In genomic region chr2:105377871-105378270, GRCh38 we compare ENCODE assay signal across 11 cellular contexts. TPM values are rescaled to one million over a fixed set of nuclear protein-coding genes. Genes with fewer than 3 reads are reported as not detected.
DNase-seq lines count a peak whose midpoint lies in the region; ATAC-seq, FAIRE-seq and TF ChIP-seq lines count a peak whose summit lies in the region.
"Had no signal": no experiment of that assay in that cellular context is flagged by ENCODE, and none has a peak within 500 bp of the region (broad histone marks: within the 10 kb centered on the region; RNA-seq: fewer than 3 reads in every experiment).

No MANE protein-coding gene starts in this region.

- POLR2A ChIA-PET in GM12878 (lab: Charles Lee): no interaction called here

- no peak overlapping the region for H3K9ac ChIP-seq in GM12878 (ENCODE audit: control insufficient read depth, insufficient read depth, low read length)

- no peak for FAIRE-seq in GM12878 (lab: Jason Lieb, UNC)
- FAIRE-seq in GM12892 (lab: Jason Lieb, UNC): no peak

- H3K79me2 ChIP-seq in GM12878 (ENCODE audit: control insufficient read depth, insufficient read depth, low read length): no peaks in the 10 kb centered on the region; the same call in none of the 2 replicates
- peaks cover 95% of the 10 kb centered on the region for H3K79me2 ChIP-seq in osteoblast (ENCODE audit: insufficient read depth, low read length)

- TF ChIP-seq CTCF in AG09319 (IDR thresholded peaks at IDR 0.05; ENCODE audit: low read depth, low read length): peak; percentile 1; the same call in 1 of the 2 replicates
- 0 out of 2 replicates have a peak, but pooled peaks have one; percentile 19 for TF ChIP-seq CTCF in LNCaP clone FGC (IDR thresholded peaks at IDR 0.05; ENCODE audit: control insufficient read depth, extremely low read depth, insufficient read depth)
- peak in 1 of 3 experiments; percentile 9; a peak in 1 of 6 replicates for TF ChIP-seq CTCF in GM12878 (IDR thresholded peaks at IDR 0.05 in 2 of 3, conservative IDR thresholded peaks at IDR 0.05 in 1 of 3; ENCODE audit: control insufficient read depth in 2 of 3, extremely low read depth in 1 of 3, insufficient read depth in 1 of 3, low read depth in 3 of 3, low read length in 3 of 3)
- TF ChIP-seq CTCF in osteoblast (IDR thresholded peaks at IDR 0.05; ENCODE audit: extremely low read depth, low read depth, low read length): no peak

- H3K9me3 ChIP-seq in GM12878 (replicated peaks; ENCODE audit: control insufficient read depth, insufficient read depth, low read length): no peaks in the 10 kb centered on the region
- no peaks in the 10 kb centered on the region for H3K9me3 ChIP-seq in osteoblast (ENCODE audit: low read depth, low read length)

- RAD21 ChIA-PET in GM12878 (lab: Charles Lee; ENCODE audit: unreplicated experiment): no interaction called here

- 33% methylated on average over 3 of the region's 3 CpGs for WGBS in GM12878 (ENCODE audit: insufficient coverage, insufficient replicate concordance, low lambda C conversion rate, missing lambda C conversion rate)

- TF ChIP-seq POLR2A in GM12878 (IDR thresholded peaks at IDR 0.05; ENCODE audit: low read depth, low read length) (no peak), GM12892 (IDR thresholded peaks at IDR 0.05; ENCODE audit: low read depth, low read length) (no peak)

- peak; percentile 24; the same call in 1 of the 2 replicates for TF ChIP-seq RAD21 in GM12878 (IDR thresholded peaks at IDR 0.05; ENCODE audit: insufficient read depth, low read depth, low read length)

- in situ Hi-C loops in GM12878 (cut with MboI): no loop called here

- H3K27ac ChIP-seq in GM12878 (ENCODE audit: control insufficient read depth, insufficient read depth) (no peak overlapping the region), osteoblast (ENCODE audit: low read depth, low read length) (peak overlapping the region; percentile 90)
- H3K27ac ChIP-seq: C4-2B had no signal

- TF ChIP-seq EP300 in GM12878 (IDR thresholded peaks at IDR 0.05; ENCODE audit: borderline replicate concordance in 1 of 2, control insufficient read depth in 1 of 2, low read depth in 2 of 2, low read length in 2 of 2): no peak

- H3K36me3 ChIP-seq in GM12878 (ENCODE audit: control insufficient read depth in 2 of 2, insufficient read depth in 2 of 2, low read length in 1 of 2) (no peaks in the 10 kb centered on the region), osteoblast (ENCODE audit: insufficient read depth, low read length) (peaks cover 98% of the 10 kb centered on the region)

- BruUV-seq in GM12878 (replicated peaks; lab: Mats Ljungman, UMichigan): no TSS peak

- no peaks in the 10 kb centered on the region for H3K27me3 ChIP-seq in GM12878 (replicated peaks in 1 of 2; ENCODE audit: control insufficient read depth in 2 of 2, insufficient read depth in 2 of 2, low read length in 1 of 2)
- no peaks in the 10 kb centered on the region for H3K27me3 ChIP-seq in osteoblast (ENCODE audit: insufficient read depth, low read length)

- SMC1A ChIA-PET in GM12878 (lab: Charles Lee; ENCODE audit: uncharacterized antibody, unreplicated experiment): no interaction called here

- no peak overlapping the region for H3K4me3 ChIP-seq in LNCaP clone FGC (ENCODE audit: low read depth, low read length)
- H3K4me3 ChIP-seq in GM12878: no peak overlapping the region
- H3K4me3 ChIP-seq in osteoblast (ENCODE audit: insufficient read depth, low read length): no peak overlapping the region

- peaks cover 12% of the 10 kb centered on the region for H3K4me1 ChIP-seq in GM12878 (ENCODE audit: control insufficient read depth, insufficient read depth, low read length)
- H3K4me1 ChIP-seq in osteoblast (ENCODE audit: insufficient read depth, low read length): peaks cover 99% of the 10 kb centered on the region

- H2AFZ ChIP-seq in GM12878 (ENCODE audit: control insufficient read depth, low read depth, low read length): no peak overlapping the region
- H2AFZ ChIP-seq in osteoblast (ENCODE audit: low read length): no peak overlapping the region

- CTCF ChIA-PET in GM12878 (lab: Yijun Ruan, JAX): interaction anchor here (1.2 kb wide), 1 partner anchor 33 kb away, joined by 3 read pairs; no protein-coding TSS in a partner anchor

- H3K4me2 ChIP-seq in GM12878 (ENCODE audit: control insufficient read depth, insufficient read depth): no peak overlapping the region
- H3K4me2 ChIP-seq in osteoblast (ENCODE audit: insufficient read depth, low read length): peak overlapping the region; percentile 20

- ATAC-seq in GM12878 (no peak), HG03565 (IDR thresholded peaks at IDR 0.05; ENCODE audit: unreplicated experiment) (no peak)
- ATAC-seq: activated CD4-positive, CD25-positive, alpha-beta regulatory T cell treated with anti-CD3 and anti-CD28 coated beads, Interleukin-2, amount 50 U/mL, for 24 hours; stimulated activated naive CD8-positive, alpha-beta T cell treated with anti-CD3 and anti-CD28 coated beads, Interleukin-15, Interleukin-2, amounts not matched to agents 100 U/mL and 50 U/mL, for 24 hours had no signal

- H4K20me1 ChIP-seq in GM12878 (ENCODE audit: control insufficient read depth, insufficient read depth): no peaks in the 10 kb centered on the region
- peaks cover 84% of the 10 kb centered on the region for H4K20me1 ChIP-seq in osteoblast (ENCODE audit: insufficient read depth, low read length)

- intact Hi-C loops in GM12878 (cut with micrococcal nuclease; ENCODE audit: unreplicated experiment): loop anchor here (10.0 kb wide), 1 partner anchor 367 kb away; the partner anchor contains the start of gene NCK2

- no peak for DNase-seq in AG09319 (ENCODE audit: extremely low read depth, low read depth)
- DNase-seq in LNCaP clone FGC (ENCODE audit: low read depth): no peak
- no peak for DNase-seq in GM12878 (ENCODE audit: low read depth, low spot score)
- no peak for DNase-seq in osteoblast (ENCODE audit: insufficient read length, low spot score, missing footprints)
- no peak for DNase-seq in GM12892 (ENCODE audit: insufficient read length)
- no peak for DNase-seq in DMS153 (lab: John Stamatoyannopoulos, UW)
- DNase-seq in T-helper 9 cell: no peak
- DNase-seq: stimulated activated naive CD8-positive, alpha-beta T cell treated with anti-CD3 and anti-CD28 coated beads, Interleukin-15, Interleukin-2, amounts not matched to agents 100 U/mL and 50 U/mL, for 24 hours had no signal

RNA-seq across cellular contexts. Expression of gene FHL2, which starts 21.0 kb away (rescaled TPM):
- 0.20 and 0.54 TPM in 2 replicates for total RNA-seq in GM12878 (2013; cell fraction: nucleolus; rRNA removed)
- 3.9 and 4.3 TPM in 2 replicates for total RNA-seq in GM12878 (2014; rRNA removed)
- total RNA-seq in GM12878 (2014; rRNA removed; fragmentation: Illumina TruSeq; extraction: Trizol): 2.2 and 2.3 TPM in 2 replicates
- 2.2 and 3.0 TPM in 2 replicates for total RNA-seq in GM12878 (2021)
- 1.9 TPM for polyA plus RNA-seq in GM12878 (2011; ENCODE audit: low read depth)
- polyA plus RNA-seq in GM12878 (2011; rRNA removed): 4.8 and 5.2 TPM in 2 replicates
- 5.7 and 6.9 TPM in 2 replicates for polyA plus RNA-seq in GM12878 (2011; cell fraction: cytosol; rRNA removed)
- polyA plus RNA-seq in GM12878 (2011; cell fraction: nucleus; rRNA removed): 2.5 and 2.6 TPM in 2 replicates
- 2.0 and 2.3 TPM in 2 replicates for polyA plus RNA-seq in GM12878 (2012)
- 2.5 and 2.7 TPM in 2 replicates for polyA plus RNA-seq in GM12878 (2014; fragmentation: Illumina TruSeq; extraction: Trizol)
- 1 to 10 TPM; 7.4 to 9.9 TPM for polyA plus RNA-seq in GM12878 (2014; fragmentation: Nextera tagmentation; extraction: Ambion mirVana)
- 3.4 and 4.2 TPM in 2 replicates for polyA plus RNA-seq in GM12878 (2014; rRNA removed)
- 1 to 10 TPM; 7.1 to 7.7 TPM for polyA plus RNA-seq in GM12878 (2016; fragmentation: Nextera tagmentation; extraction: Ambion mirVana)
- polyA minus RNA-seq in GM12878 (2011; rRNA and poly(A)+ RNA removed): 4.6 and 5.3 TPM in 2 replicates
- 2.0 and 2.4 TPM in 2 replicates for polyA minus RNA-seq in GM12878 (2011; cell fraction: cytosol; rRNA and poly(A)+ RNA removed)
- polyA minus RNA-seq in GM12878 (2011; cell fraction: nucleus; rRNA and poly(A)+ RNA removed): 0.24 and 0.96 TPM in 2 replicates
- 566 and 568 TPM in 2 replicates for total RNA-seq in osteoblast
- 5.1 TPM for polyA plus RNA-seq in GM12892 (2012; ENCODE audit: missing spikeins)

RNA-seq across cellular contexts. Expression of gene C2orf49, which starts 40.5 kb away (rescaled TPM):
- total RNA-seq in GM12878 (2013; cell fraction: nucleolus; rRNA removed): 38.8 and 40.1 TPM in 2 replicates
- total RNA-seq in GM12878 (2014; rRNA removed) (7.2 and 7.3 TPM in 2 replicates), GM12878 (2014; rRNA removed; fragmentation: Illumina TruSeq; extraction: Trizol) (15.9 and 16.1 TPM in 2 replicates), GM12878 (2021) (11.3 and 13.2 TPM in 2 replicates), osteoblast (18.0 and 18.1 TPM in 2 replicates)
- polyA plus RNA-seq in GM12878 (2011; ENCODE audit: low read depth): 5.6 TPM
- polyA plus RNA-seq in GM12878 (2011; rRNA removed) (24.2 and 39.4 TPM in 2 replicates), GM12878 (2014; fragmentation: Illumina TruSeq; extraction: Trizol) (20.8 and 22.2 TPM in 2 replicates), GM12878 (2014; fragmentation: Nextera tagmentation; extraction: Ambion mirVana) (10 to 100 TPM; 15.7 to 19.5 TPM), GM12878 (2014; rRNA removed) (10.0 and 11.4 TPM in 2 replicates), GM12878 (2016; fragmentation: Nextera tagmentation; extraction: Ambion mirVana) (10 to 100 TPM; 13.5 to 15.2 TPM)
- polyA plus RNA-seq in GM12878 (2011; cell fraction: cytosol; rRNA removed): 8.5 and 9.2 TPM in 2 replicates
- polyA plus RNA-seq in GM12878 (2011; cell fraction: nucleus; rRNA removed): 7.9 and 8.6 TPM in 2 replicates
- 14.0 and 16.8 TPM in 2 replicates for polyA plus RNA-seq in GM12878 (2012)
- polyA minus RNA-seq in GM12878 (2011; rRNA and poly(A)+ RNA removed): 7.2 and 7.8 TPM in 2 replicates
- polyA minus RNA-seq in GM12878 (2011; cell fraction: cytosol; rRNA and poly(A)+ RNA removed): 5.1 and 9.5 TPM in 2 replicates
- polyA minus RNA-seq in GM12878 (2011; cell fraction: nucleus; rRNA and poly(A)+ RNA removed): 6.6 and 9.1 TPM in 2 replicates
- polyA plus RNA-seq in GM12892 (2012; ENCODE audit: missing spikeins): 18.6 TPM

RNA-seq across cellular contexts. Expression of gene TGFBRAP1, which starts 48.3 kb away (rescaled TPM):
- total RNA-seq in GM12878 (2013; cell fraction: nucleolus; rRNA removed): 28.5 and 29.8 TPM in 2 replicates
- total RNA-seq in GM12878 (2014; rRNA removed) (27.6 and 30.0 TPM in 2 replicates), GM12878 (2014; rRNA removed; fragmentation: Illumina TruSeq; extraction: Trizol) (21.1 and 22.5 TPM in 2 replicates), GM12878 (2021) (35.2 and 37.4 TPM in 2 replicates), osteoblast (32.6 and 32.7 TPM in 2 replicates)
- polyA plus RNA-seq in GM12878 (2011; ENCODE audit: low read depth): 10.2 TPM
- polyA plus RNA-seq in GM12878 (2011; rRNA removed) (13.0 and 16.2 TPM in 2 replicates), GM12878 (2014; fragmentation: Illumina TruSeq; extraction: Trizol) (23.4 and 28.0 TPM in 2 replicates), GM12878 (2014; fragmentation: Nextera tagmentation; extraction: Ambion mirVana) (1 to 10 TPM; 7.9 to 8.1 TPM), GM12878 (2014; rRNA removed) (26.5 and 28.2 TPM in 2 replicates), GM12878 (2016; fragmentation: Nextera tagmentation; extraction: Ambion mirVana) (10 to 100 TPM in 1 of 2 experiments, 1 to 10 TPM in 1; 8.6 to 24.9 TPM)
- 20.0 and 21.0 TPM in 2 replicates for polyA plus RNA-seq in GM12878 (2011; cell fraction: cytosol; rRNA removed)
- polyA plus RNA-seq in GM12878 (2011; cell fraction: nucleus; rRNA removed): 19.8 and 24.6 TPM in 2 replicates
- 14.5 and 15.6 TPM in 2 replicates for polyA plus RNA-seq in GM12878 (2012)
- polyA minus RNA-seq in GM12878 (2011; rRNA and poly(A)+ RNA removed): 26.4 and 31.2 TPM in 2 replicates
- 12.5 and 13.8 TPM in 2 replicates for polyA minus RNA-seq in GM12878 (2011; cell fraction: cytosol; rRNA and poly(A)+ RNA removed)
- polyA minus RNA-seq in GM12878 (2011; cell fraction: nucleus; rRNA and poly(A)+ RNA removed): 14.5 and 21.4 TPM in 2 replicates
- polyA plus RNA-seq in GM12892 (2012; ENCODE audit: missing spikeins): 12.2 TPM

Comparison
In these comparisons a context has a peak if more than half of its experiments do, and no peak if none do; other contexts are left out.
1. RNA of gene FHL2, which starts 21.0 kb away (total RNA-seq): 566 to 568 TPM in osteoblast; 0.20 to 4.3 TPM in GM12878; every median in the first group is over 100 times any median in the second.